ENCODE assay signal across 2 cellular contexts in the genomic region with DNA sequence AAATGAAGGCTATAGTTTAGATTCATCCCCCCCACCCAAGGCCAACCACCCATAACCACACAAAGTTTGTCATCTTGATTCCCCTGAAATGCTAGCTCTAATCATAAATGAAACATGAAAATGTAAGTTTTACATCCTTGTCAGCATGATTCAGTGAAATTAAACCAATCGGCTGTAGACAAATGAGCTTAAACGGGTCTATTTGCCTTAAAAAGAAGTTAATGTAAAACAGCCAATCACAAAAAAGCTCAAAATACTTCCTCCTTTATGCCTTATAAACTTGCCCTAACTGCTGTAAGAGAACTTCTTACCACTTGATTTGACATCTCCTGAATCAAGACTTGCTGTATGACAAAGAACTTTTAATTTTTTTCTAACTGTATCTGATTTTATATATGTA.
A peak's percentile ranks its signal among the peaks of the same experiment; 100 is the strongest.
TF ChIP-seq lines count a peak whose summit lies in the region.

No MANE protein-coding gene starts in this region.

TF ChIP-seq in A549, 52 proteins besides CTCF, POLR2A, EP300 and RAD21 (continued from another document):
- TF ChIP-seq, protein P1, sequence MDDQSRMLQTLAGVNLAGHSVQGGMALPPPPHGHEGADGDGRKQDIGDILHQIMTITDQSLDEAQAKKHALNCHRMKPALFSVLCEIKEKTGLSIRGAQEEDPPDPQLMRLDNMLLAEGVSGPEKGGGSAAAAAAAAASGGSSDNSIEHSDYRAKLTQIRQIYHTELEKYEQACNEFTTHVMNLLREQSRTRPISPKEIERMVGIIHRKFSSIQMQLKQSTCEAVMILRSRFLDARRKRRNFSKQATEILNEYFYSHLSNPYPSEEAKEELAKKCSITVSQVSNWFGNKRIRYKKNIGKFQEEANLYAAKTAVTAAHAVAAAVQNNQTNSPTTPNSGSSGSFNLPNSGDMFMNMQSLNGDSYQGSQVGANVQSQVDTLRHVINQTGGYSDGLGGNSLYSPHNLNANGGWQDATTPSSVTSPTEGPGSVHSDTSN (IDR thresholded peaks at IDR 0.05): no peak
- TF ChIP-seq, protein P2, sequence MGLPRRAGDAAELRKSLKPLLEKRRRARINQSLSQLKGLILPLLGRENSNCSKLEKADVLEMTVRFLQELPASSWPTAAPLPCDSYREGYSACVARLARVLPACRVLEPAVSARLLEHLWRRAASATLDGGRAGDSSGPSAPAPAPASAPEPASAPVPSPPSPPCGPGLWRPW (IDR thresholded peaks at IDR 0.05): no peak
- peak; percentile 34 for TF ChIP-seq MAFK (IDR thresholded peaks at IDR 0.05; ENCODE audit: partially characterized antibody)

TF ChIP-seq in HEK293, 187 proteins besides CTCF, POLR2A, EP300 and RAD21 (continued from another document):
- TF ChIP-seq ZNF449 (tag by site-specific recombination; IDR thresholded peaks at IDR 0.05) (0 out of 2 replicates have a peak, but pooled peaks have one; percentile 19), ZNF624 (tag by site-specific recombination; IDR thresholded peaks at IDR 0.05) (no peak), ZNF335 (tag by site-specific recombination; conservative IDR thresholded peaks at IDR 0.05) (0 out of 2 replicates have a peak, but pooled peaks have one; percentile 6)
